16 cellular contexts compared by ENCODE assay signal in the genomic region with DNA sequence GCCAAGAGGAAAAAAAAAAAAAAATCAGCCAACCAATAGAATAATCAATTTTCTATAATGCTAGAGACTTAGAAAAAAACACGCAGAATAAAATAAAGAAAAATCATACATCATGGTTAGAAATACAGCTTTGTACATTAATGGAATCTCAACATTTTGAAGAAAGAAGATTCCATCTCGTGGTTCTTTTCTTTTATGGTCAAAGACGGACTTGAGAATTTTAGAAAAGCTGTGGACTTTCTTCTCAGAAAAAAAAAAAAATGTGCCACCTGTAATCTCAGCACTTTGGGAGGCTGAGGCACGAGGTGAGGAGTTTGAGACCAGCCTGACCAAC. TPM values are rescaled to one million over a fixed set of nuclear protein-coding genes. Genes with fewer than 3 reads are reported as not detected.
DNase-seq lines count a peak whose midpoint lies in the region; ATAC-seq, FAIRE-seq and TF ChIP-seq lines count a peak whose summit lies in the region.
"Had no signal": no experiment of that assay in that cellular context is flagged by ENCODE, and none has a peak within 500 bp of the region (broad histone marks: within the 10 kb centered on the region; RNA-seq: fewer than 3 reads in every experiment).

No MANE protein-coding gene starts in this region.

- CTCF ChIA-PET in CD8-positive, alpha-beta T cell (lab: Charles Lee), result interaction anchor here (0.6 to 1.4 kb wide), 17 partner anchors 10 to 1992 kb away, joined by 3 to 6 read pairs (median 3); a partner anchor contains a TSS

- no peaks in the 10 kb centered on the region for H3K36me3 Mint-ChIP-seq in CD8-positive, alpha-beta T cell
- H3K36me3 Mint-ChIP-seq in chondrocyte (ENCODE audit: low read depth), result no peaks in the 10 kb centered on the region
- H3K36me3 Mint-ChIP-seq: immature natural killer cell had no signal

- no peaks in the 10 kb centered on the region for H3K27me3 ChIP-seq in CD8-positive, alpha-beta T cell (ENCODE audit: insufficient read depth, low read length)
- H3K27me3 ChIP-seq in OCI-LY3 (ENCODE audit: low read depth, low read length), result no peaks in the 10 kb centered on the region
- peaks cover 0 to 1% of the 10 kb centered on the region in 2 donors for H3K27me3 ChIP-seq in small intestine (ENCODE audit: control insufficient read depth in 2 of 2, insufficient read depth in 2 of 2, low read length in 2 of 2)
- H3K27me3 ChIP-seq in pancreas, result no peaks in the 10 kb centered on the region
- H3K27me3 ChIP-seq: BLaER1 treated with 17β-estradiol and CSF1 and Interleukin-3, amounts not matched to agents 10 nM and 100 nM; sigmoid colon; SJSA1; tibial nerve had no signal

- H3K4me1 ChIP-seq in CD8-positive, alpha-beta T cell (ENCODE audit: insufficient read depth, low read length), result no peaks in the 10 kb centered on the region
- H3K4me1 ChIP-seq in OCI-LY3 (ENCODE audit: low read length) (no peaks in the 10 kb centered on the region), small intestine (ENCODE audit: control insufficient read depth in 2 of 2, insufficient read depth in 1 of 2, low read depth in 1 of 2, low read length in 1 of 2) (no peaks in the 10 kb centered on the region), pancreas (no peaks in the 10 kb centered on the region)
- H3K4me1 ChIP-seq: sigmoid colon, SJSA1 had no signal

- H3K4me2 ChIP-seq in OCI-LY3 (ENCODE audit: low read length), result peak overlapping the region; percentile 55; the same call in 1 of the 2 replicates
- H3K4me2 ChIP-seq: BLaER1 treated with 17β-estradiol and CSF1 and Interleukin-3, amounts not matched to agents 10 nM and 100 nM had no signal

- H3K9ac ChIP-seq in OCI-LY3 (ENCODE audit: low read length), result no peak overlapping the region
- H3K9ac ChIP-seq: BLaER1 treated with 17β-estradiol and CSF1 and Interleukin-3, amounts not matched to agents 10 nM and 100 nM had no signal

- no peaks in the 10 kb centered on the region for H3K79me2 ChIP-seq in OCI-LY3 (ENCODE audit: low read length)

- H3K27ac Mint-ChIP-seq in CD8-positive, alpha-beta T cell, result no peak overlapping the region
- H3K27ac Mint-ChIP-seq in chondrocyte (ENCODE audit: unreplicated experiment), result no peak overlapping the region
- H3K27ac Mint-ChIP-seq: activated naive CD8-positive, alpha-beta T cell treated with anti-CD3 and anti-CD28 coated beads, Interleukin-2, amount 50 U/mL, for 24 hours; immature natural killer cell had no signal

- TF ChIP-seq CTCF in CD8-positive, alpha-beta T cell (IDR thresholded peaks at IDR 0.05), result peak; percentile 1
- TF ChIP-seq CTCF in OCI-LY3 (IDR thresholded peaks at IDR 0.05; ENCODE audit: low read depth, low read length) (no peak), chondrocyte (IDR thresholded peaks at IDR 0.05) (peak; percentile 50), pancreas (IDR thresholded peaks at IDR 0.05) (no peak)

- H3K9me3 Mint-ChIP-seq in CD8-positive, alpha-beta T cell, result no peaks in the 10 kb centered on the region
- H3K9me3 Mint-ChIP-seq in chondrocyte (ENCODE audit: low read depth), result no peaks in the 10 kb centered on the region
- H3K9me3 Mint-ChIP-seq: activated naive CD8-positive, alpha-beta T cell treated with anti-CD3 and anti-CD28 coated beads, Interleukin-2, amount 50 U/mL, for 24 hours; immature natural killer cell had no signal

- ATAC-seq in CD8-positive, alpha-beta T cell, result no peak
- ATAC-seq in pancreas, result no peak
- ATAC-seq in GM19455 (IDR thresholded peaks at IDR 0.05; ENCODE audit: unreplicated experiment), result no peak
- ATAC-seq: activated naive CD8-positive, alpha-beta T cell treated with anti-CD3 and anti-CD28 coated beads, Interleukin-2, amount 50 U/mL, for 24 hours; left colon had no signal

- H2AFZ ChIP-seq in OCI-LY3 (ENCODE audit: low read depth, low read length), result no peak overlapping the region

- FAIRE-seq in small intestine (lab: Jason Lieb, UNC) (peak; percentile 10), pancreas (lab: Jason Lieb, UNC) (no peak)

- DNase-seq in CD8-positive, alpha-beta T cell, result no peak
- no peak for DNase-seq in chondrocyte (ENCODE audit: low spot score)
- no peak for DNase-seq in small intestine
- DNase-seq in SW480 (ENCODE audit: low spot score), result no peak
- no peak for DNase-seq in pancreas
- DNase-seq: sigmoid colon had no signal

- no peak overlapping the region for H3K4me3 Mint-ChIP-seq in CD8-positive, alpha-beta T cell
- H3K4me3 Mint-ChIP-seq in chondrocyte (ENCODE audit: unreplicated experiment), result no peak overlapping the region
- H3K4me3 Mint-ChIP-seq: activated naive CD8-positive, alpha-beta T cell treated with anti-CD3 and anti-CD28 coated beads, Interleukin-2, amount 50 U/mL, for 24 hours; immature natural killer cell had no signal

- H4K20me1 ChIP-seq in OCI-LY3 (ENCODE audit: insufficient read depth, low read length), result no peaks in the 10 kb centered on the region
- H4K20me1 ChIP-seq: BLaER1 treated with 17β-estradiol and CSF1 and Interleukin-3, amounts not matched to agents 10 nM and 100 nM had no signal

- H3K27me3 Mint-ChIP-seq in CD8-positive, alpha-beta T cell (ENCODE audit: low read depth), result peaks cover 3% of the 10 kb centered on the region
- H3K27me3 Mint-ChIP-seq in chondrocyte (ENCODE audit: low read depth), result no peaks in the 10 kb centered on the region

- H3K4me3 ChIP-seq in CD8-positive, alpha-beta T cell (ENCODE audit: low read depth, low read length), result no peak overlapping the region
- H3K4me3 ChIP-seq in OCI-LY3 (ENCODE audit: low read length) (no peak overlapping the region), small intestine (ENCODE audit: low read depth in 1 of 2, low read length in 2 of 2) (no peak overlapping the region), pancreas (no peak overlapping the region)
- H3K4me3 ChIP-seq: BLaER1 treated with 17β-estradiol and CSF1 and Interleukin-3, amounts not matched to agents 10 nM and 100 nM; coronary artery; SJSA1; tibial nerve had no signal

- 63 to 69% (median 64%) methylated on average over 4 of the region's 4 CpGs for WGBS in small intestine, 3 donors
- 52 to 64% methylated on average over 4 of the region's 4 CpGs for WGBS in pancreas, 2 donors

- no peaks in the 10 kb centered on the region for H3K36me3 ChIP-seq in CD8-positive, alpha-beta T cell (ENCODE audit: insufficient read depth, low read length)
- H3K36me3 ChIP-seq in OCI-LY3 (replicated peaks; ENCODE audit: low read depth, low read length) (no peaks in the 10 kb centered on the region), small intestine (ENCODE audit: control insufficient read depth in 2 of 2, insufficient read depth in 2 of 2, low read length in 2 of 2) (no peaks in the 10 kb centered on the region), pancreas (no peaks in the 10 kb centered on the region)
- H3K36me3 ChIP-seq: BLaER1 treated with 17β-estradiol and CSF1 and Interleukin-3, amounts not matched to agents 10 nM and 100 nM; sigmoid colon; SJSA1; tibial nerve had no signal

- no peaks in the 10 kb centered on the region for H3K9me3 ChIP-seq in CD8-positive, alpha-beta T cell (ENCODE audit: low read length)
- H3K9me3 ChIP-seq in OCI-LY3 (ENCODE audit: insufficient read depth, low read length), result no peaks in the 10 kb centered on the region
- H3K9me3 ChIP-seq in small intestine (ENCODE audit: control insufficient read depth, low read depth), result no peaks in the 10 kb centered on the region
- H3K9me3 ChIP-seq in pancreas, result no peaks in the 10 kb centered on the region
- H3K9me3 ChIP-seq: BLaER1 treated with 17β-estradiol and CSF1 and Interleukin-3, amounts not matched to agents 10 nM and 100 nM; sigmoid colon; SJSA1; tibial nerve had no signal

- POLR2A ChIA-PET in CD8-positive, alpha-beta T cell (lab: Charles Lee), result interaction anchor here (0.6 kb wide), 1 partner anchor 1344 kb away, joined by 3 read pairs; no protein-coding TSS in a partner anchor

- intact Hi-C loops in CD8-positive, alpha-beta T cell (cut with DNase I, micrococcal nuclease), result loop anchor here (2.0 to 5.0 kb wide), 2 partner anchors 41 to 647 kb away; no protein-coding TSS in a partner anchor
- intact Hi-C loops in pancreas (cut with DNase I), result no loop called here

- no peak overlapping the region for H3K27ac ChIP-seq in CD8-positive, alpha-beta T cell (ENCODE audit: low read depth, low read length)
- H3K27ac ChIP-seq in OCI-LY3 (ENCODE audit: low read length), result no peak overlapping the region
- no peak overlapping the region for H3K27ac ChIP-seq in small intestine (ENCODE audit: low read depth in 1 of 2, low read length in 1 of 2)
- no peak overlapping the region for H3K27ac ChIP-seq in pancreas
- H3K27ac ChIP-seq: BLaER1 treated with 17β-estradiol and CSF1 and Interleukin-3, amounts not matched to agents 10 nM and 100 nM; coronary artery; HL-60; sigmoid colon; SJSA1; tibial nerve had no signal

- no peaks in the 10 kb centered on the region for H3K4me1 Mint-ChIP-seq in CD8-positive, alpha-beta T cell (ENCODE audit: low read depth)
- H3K4me1 Mint-ChIP-seq in chondrocyte (ENCODE audit: low read depth), result peaks cover 8% of the 10 kb centered on the region

RNA-seq across cellular contexts. Expression of a gene that starts 41.8 kb away (rescaled TPM):
- 10 to 100 TPM; 37.9 to 39.3 TPM for total RNA-seq in CD8-positive, alpha-beta T cell
- total RNA-seq in chondrocyte (77.0 to 109 TPM (median 77.7 TPM) in 3 replicates), pancreas (10 to 100 TPM; 38.6 to 53.7 (median 45.6) TPM)
- polyA plus RNA-seq in small intestine (100 to 1,000 TPM in 1 of 3 donors, 10 to 100 TPM in 2; 71.6 to 124 (median 83.8) TPM), pancreas (10 to 100 TPM; 43.9 to 73.2 TPM)

Comparison
In these comparisons a context has a peak if more than half of its experiments do, and no peak if none do; other contexts are left out.
1. CTCF ChIP-seq: peak in CD8-positive, alpha-beta T cell (single experiment) and chondrocyte (single experiment); none in OCI-LY3 (single experiment) and pancreas (0 of 4).
2. intact Hi-C loops: an anchor here in CD8-positive, alpha-beta T cell (2.0 to 5.0 kb wide); none called in pancreas.